30 cellular contexts compared by ENCODE assay signal in genomic region chr12:110856517-110856916, GRCh38. TPM values are rescaled to one million over a fixed set of nuclear protein-coding genes. Genes with fewer than 3 reads are reported as not detected.
"Had no signal": no experiment of that assay in that cellular context is flagged by ENCODE, and none has a peak within 500 bp of the region (broad histone marks: within the 10 kb centered on the region; RNA-seq: fewer than 3 reads in every experiment).

No MANE protein-coding gene starts in this region.

- H3K4me2 ChIP-seq: hepatocyte had no signal

- H3K4me3 ChIP-seq: coronary artery, dorsolateral prefrontal cortex, gastroesophageal sphincter, heart right ventricle, hepatocyte had no signal

- H3K27ac ChIP-seq: brain microvascular endothelial cell, coronary artery, dorsolateral prefrontal cortex, foreskin keratinocyte, gastroesophageal sphincter, heart right ventricle, hepatocyte had no signal

- H3K4me1 ChIP-seq: foreskin keratinocyte, gastroesophageal sphincter had no signal

- ATAC-seq: activated T-cell treated with anti-CD3 and anti-CD28 coated beads, Interleukin-2, amount 50 U/mL, for 72 hours; esophagus mucosa; foreskin keratinocyte; gastroesophageal sphincter; heart right ventricle; WTC11 had no signal

- H3K36me3 ChIP-seq: brain microvascular endothelial cell, gastroesophageal sphincter, heart right ventricle had no signal

- H2AFZ ChIP-seq: hepatocyte had no signal

- DNase-seq: activated CD4-positive, alpha-beta memory T cell treated with anti-CD3 and anti-CD28 coated beads, Interleukin-2, amount 10 ng/mL, durations not matched to agents 7 days and 5 days; activated CD4-positive, alpha-beta T cell treated with anti-CD3 and anti-CD28 coated beads for 1 hour; activated CD4-positive, alpha-beta T cell treated with anti-CD3 and anti-CD28 coated beads for 4 hours; activated CD4-positive, alpha-beta T cell treated with anti-CD3 and anti-CD28 coated beads, Interleukin-2, amount 10 ng/mL, durations not matched to agents 7 days and 5 days; activated CD4-positive, alpha-beta T cell treated with anti-CD3 and anti-CD28 coated beads, Interleukin-2, amount 50 U/mL, for 4 hours; activated CD8-positive, alpha-beta memory T cell treated with anti-CD3 and anti-CD28 coated beads, Interleukin-2, amount 50 U/mL, for 48 hours; activated gamma-delta T cell; activated naive CD4-positive, alpha-beta T cell; activated naive CD4-positive, alpha-beta T cell treated with anti-CD3 and anti-CD28 coated beads, Interleukin-2, amount 10 ng/mL, durations not matched to agents 7 days and 5 days; activated T-cell treated with anti-CD3 and anti-CD28 coated beads for 4 hours; activated T-cell treated with anti-CD3 and anti-CD28 coated beads, Interleukin-2, amount 50 U/mL, for 24 hours; activated T-cell treated with anti-CD3 and anti-CD28 coated beads, Interleukin-2, amount 50 U/mL, for 72 hours; amniotic stem cell; anterior cingulate cortex; brain microvascular endothelial cell; dorsolateral prefrontal cortex; effector memory CD4-positive, alpha-beta T cell; endodermal cell; foreskin keratinocyte; heart right ventricle had no signal

- H3K79me2 ChIP-seq: hepatocyte had no signal

- H3K27me3 ChIP-seq: brain microvascular endothelial cell, foreskin keratinocyte, heart right ventricle, hepatocyte had no signal

- H3K9me3 ChIP-seq: gastroesophageal sphincter, heart right ventricle had no signal

RNA-seq across cellular contexts. Expression of gene CCDC63, which starts 9.7 kb away (rescaled TPM):
- total RNA-seq: activated CD4-positive, alpha-beta memory T cell treated with anti-CD3 and anti-CD28 coated beads, Interleukin-2, amount 10 ng/mL, durations not matched to agents 7 days and 5 days; activated CD4-positive, alpha-beta T cell treated with anti-CD3 and anti-CD28 coated beads, Interleukin-2, amount 10 ng/mL, durations not matched to agents 7 days and 5 days; bronchial epithelial cell; cardiac septum; cerebellum; dorsolateral prefrontal cortex; epithelial cell of proximal tubule; esophagus mucosa; gastroesophageal sphincter; glomerular endothelial cell; heart right ventricle; hepatocyte had no signal
